ENCODE assay signal across 1 cellular context in genomic region chr4:137452799-137453198, GRCh38.
TF ChIP-seq lines count a peak whose summit lies in the region.

No MANE protein-coding gene starts in this region.

TF ChIP-seq in H1, 55 proteins besides CTCF, POLR2A, EP300 and RAD21:
- TF ChIP-seq SP4 (IDR thresholded peaks at IDR 0.05; ENCODE audit: low read length) (no peak), CHD1 (IDR thresholded peaks at IDR 0.05; ENCODE audit: low read depth, low read length) (no peak), CTBP2 (IDR thresholded peaks at IDR 0.05; ENCODE audit: borderline replicate concordance, insufficient read depth, insufficient read length, low read length) (no peak), EGR1 (IDR thresholded peaks at IDR 0.05; ENCODE audit: borderline replicate concordance, low read depth, low read length) (no peak), BACH1 (IDR thresholded peaks at IDR 0.05; ENCODE audit: low read length) (no peak), BRCA1 (IDR thresholded peaks at IDR 0.05; ENCODE audit: low read depth, low read length) (no peak), HDAC6 (IDR thresholded peaks at IDR 0.05; ENCODE audit: low read depth, low read length) (no peak), POU5F1 (IDR thresholded peaks at IDR 0.05; ENCODE audit: low read depth, low read length) (no peak)
TF ChIP-seq in H1: peak in this region for 0.
